In genomic region chr15:90063733-90064247, GRCh38 we compare ENCODE assay signal across 9 cellular contexts. TPM values are rescaled to one million over a fixed set of nuclear protein-coding genes. Genes with fewer than 3 reads are reported as not detected.
DNase-seq lines count a peak whose midpoint lies in the region; ATAC-seq and TF ChIP-seq lines count a peak whose summit lies in the region.
"Had no signal": no experiment of that assay in that cellular context is flagged by ENCODE, and none has a peak within 500 bp of the region (broad histone marks: within the 10 kb centered on the region; RNA-seq: fewer than 3 reads in every experiment).

No MANE protein-coding gene starts in this region.

- no peak overlapping the region for H3K9ac ChIP-seq in parathyroid adenoma

- H2AFZ ChIP-seq in parathyroid adenoma, result no peak overlapping the region

- DNase-seq in Peyer's patch (peak in 2 of 3 donors; percentile 52 to 66), germinal center (ENCODE audit: low spot score) (peak; percentile 27), NCI-H2171 treated with DMSO at 0.1 percent for 48 hours (lab: John Stamatoyannopoulos, UW) (no peak)
- DNase-seq in activated CD4-positive, alpha-beta T cell treated with anti-CD3 and anti-CD28 coated beads, Interleukin-2, amount 50 U/mL, for 48 hours, result no peak
- DNase-seq: H7 had no signal

- peaks cover 15% of the 10 kb centered on the region for H3F3A ChIP-seq in DOHH2 (ENCODE audit: control insufficient read depth, insufficient read depth)

- no peaks in the 10 kb centered on the region for H4K20me1 ChIP-seq in DOHH2 (ENCODE audit: control insufficient read depth, insufficient read depth, low read depth, low read length)

- TF ChIP-seq CTCF in DOHH2 (IDR thresholded peaks at IDR 0.05; ENCODE audit: low read depth, low read length, poor library complexity, severe bottlenecking), result no peak
- TF ChIP-seq CTCF in Peyer's patch (IDR thresholded peaks at IDR 0.05), result no peak
- no peak for TF ChIP-seq CTCF in parathyroid adenoma (IDR thresholded peaks at IDR 0.05)

- H3K36me3 ChIP-seq in DOHH2 (ENCODE audit: control insufficient read depth, low read length), result peaks cover 15% of the 10 kb centered on the region
- peaks cover 0 to 15% (median 0%) of the 10 kb centered on the region in 3 donors for H3K36me3 ChIP-seq in Peyer's patch
- no peaks in the 10 kb centered on the region for H3K36me3 ChIP-seq in parathyroid adenoma (ENCODE audit: control insufficient read depth, insufficient read depth, low read length)

- H3K4me1 ChIP-seq in DOHH2 (ENCODE audit: control insufficient read depth, low read length) (peaks cover 69% of the 10 kb centered on the region), Peyer's patch (peaks cover 14 to 65% (median 28%) of the 10 kb centered on the region in 4 donors), parathyroid adenoma (peaks cover 2% of the 10 kb centered on the region)

- H3K27ac ChIP-seq in DOHH2 (ENCODE audit: low read depth, low read length) (peak overlapping the region; percentile 91), Peyer's patch (peak overlapping the region; percentile 72 to 83 (median 76)), parathyroid adenoma (peak overlapping the region; percentile 29)

- no peaks in the 10 kb centered on the region for H3K9me3 ChIP-seq in DOHH2 (ENCODE audit: control insufficient read depth, insufficient read depth, low read length)
- H3K9me3 ChIP-seq in Peyer's patch, result no peaks in the 10 kb centered on the region
- H3K9me3 ChIP-seq in parathyroid adenoma (ENCODE audit: control insufficient read depth, low read length), result no peaks in the 10 kb centered on the region

- peaks cover 41% of the 10 kb centered on the region for H3K79me2 ChIP-seq in DOHH2 (ENCODE audit: control insufficient read depth, low read length)
- no peaks in the 10 kb centered on the region for H3K79me2 ChIP-seq in parathyroid adenoma

- TF ChIP-seq POLR2A in Peyer's patch (IDR thresholded peaks at IDR 0.05), result no peak

- no peak for ATAC-seq in GM19351 (IDR thresholded peaks at IDR 0.05; ENCODE audit: unreplicated experiment)
- ATAC-seq in HG03571 (IDR thresholded peaks at IDR 0.05; ENCODE audit: unreplicated experiment), result no peak

- H3K27me3 ChIP-seq in DOHH2 (ENCODE audit: control insufficient read depth, low read length), result no peaks in the 10 kb centered on the region
- H3K27me3 ChIP-seq in Peyer's patch, result no peaks in the 10 kb centered on the region
- H3K27me3 ChIP-seq in parathyroid adenoma (ENCODE audit: control insufficient read depth, insufficient read depth, low read length), result no peaks in the 10 kb centered on the region

- H3K4me2 ChIP-seq in DOHH2 (ENCODE audit: low read length) (peak overlapping the region; percentile 95), parathyroid adenoma (ENCODE audit: low read length) (no peak overlapping the region)

- no peaks in the 10 kb centered on the region for H3K9me2 ChIP-seq in DOHH2 (replicated peaks; ENCODE audit: control insufficient read depth, low read length)

- H3K4me3 ChIP-seq in DOHH2 (ENCODE audit: low read length), result peak overlapping the region; percentile 68
- no peak overlapping the region for H3K4me3 ChIP-seq in Peyer's patch
- no peak overlapping the region for H3K4me3 ChIP-seq in parathyroid adenoma (ENCODE audit: low read depth, low read length)

RNA-seq across cellular contexts. Expression of gene IDH2, which starts 38.5 kb away (rescaled TPM):
- 100 to 1,000 TPM in 3 of 4 donors, 10 to 100 TPM in 1; 89.9 to 184 (median 119) TPM for total RNA-seq in Peyer's patch

Comparison
In these comparisons a context has a peak if more than half of its experiments do, and no peak if none do; other contexts are left out.
1. H3K27ac ChIP-seq: peak in every context shown above with its lines; median percentile 91 in DOHH2; 76 in Peyer's patch; 29 in parathyroid adenoma.
2. DNase-seq: peak in Peyer's patch (2 of 3) and germinal center (single experiment); none in NCI-H2171 treated with DMSO at 0.1 percent for 48 hours (single experiment) and activated CD4-positive, alpha-beta T cell treated with anti-CD3 and anti-CD28 coated beads, Interleukin-2, amount 50 U/mL, for 48 hours (0 of 2).